Comparison of ENCODE assay signal across 5 cellular contexts in the genomic region with DNA sequence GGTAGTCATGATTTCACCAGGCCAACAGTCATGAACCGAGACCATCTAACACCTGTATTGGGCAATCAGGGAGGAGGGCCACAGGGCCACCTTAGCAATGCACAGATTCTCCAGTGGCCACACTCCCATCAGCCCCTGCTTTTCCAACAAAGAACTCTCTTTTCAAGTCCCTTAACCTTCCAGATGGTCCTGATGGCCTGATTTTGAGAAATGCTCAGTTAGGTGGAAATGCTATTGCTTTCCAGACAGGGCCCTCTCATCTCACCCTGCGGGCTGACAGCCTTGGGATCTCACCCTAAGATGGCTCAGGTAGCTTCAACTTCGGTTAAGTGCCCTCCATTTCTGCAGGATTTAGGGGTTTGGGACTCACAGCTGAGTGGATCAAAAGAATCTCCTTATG.
"Had no signal": no experiment of that assay in that cellular context is flagged by ENCODE, and none has a peak within 500 bp of the region (broad histone marks: within the 10 kb centered on the region; RNA-seq: fewer than 3 reads in every experiment).

No MANE protein-coding gene starts in this region.

- H3K27ac Mint-ChIP-seq: IgD-negative memory B cell had no signal

- DNase-seq: IMR-90, KBM-7 had no signal

- ATAC-seq: HepG2, K562 had no signal

- H3K4me3 Mint-ChIP-seq: IgD-negative memory B cell had no signal

- H3K9me3 Mint-ChIP-seq: IgD-negative memory B cell had no signal
